Comparison of ENCODE assay signal across 17 cellular contexts in genomic region chr12:89276860-89277259, GRCh38.
DNase-seq lines count a peak whose midpoint lies in the region; ATAC-seq, FAIRE-seq and TF ChIP-seq lines count a peak whose summit lies in the region.
"Had no signal": no experiment of that assay in that cellular context is flagged by ENCODE, and none has a peak within 500 bp of the region (broad histone marks: within the 10 kb centered on the region; RNA-seq: fewer than 3 reads in every experiment).

No MANE protein-coding gene starts in this region.

- H3K27me3 ChIP-seq in right atrium auricular region = no peaks in the 10 kb centered on the region
- no peaks in the 10 kb centered on the region for H3K27me3 ChIP-seq in keratinocyte (ENCODE audit: control insufficient read depth, extremely low read depth, insufficient read depth, low read length)
- no peaks in the 10 kb centered on the region for H3K27me3 ChIP-seq in uterus

- no peak overlapping the region for H3K4me2 ChIP-seq in keratinocyte (ENCODE audit: control insufficient read depth, extremely low read depth, insufficient read depth, low read depth, low read length)

- intact Hi-C loops in Right ventricle myocardium superior (cut with DNase I) = no loop called here
- intact Hi-C loops in left cardiac atrium (cut with DNase I) = no loop called here
- intact Hi-C loops in uterus (cut with DNase I; ENCODE audit: low total_unique reads) = no loop called here

- FAIRE-seq in keratinocyte (lab: Jason Lieb, UNC) = peak; percentile 5
- FAIRE-seq: H1 had no signal

- dilution Hi-C loops in keratinocyte (cut with MboI; ENCODE audit: extremely low pct_ligation_motif_present, low sequenced_read_pairs) = no loop called here

- H3K4me1 ChIP-seq in right atrium auricular region (peaks cover 0 to 6% of the 10 kb centered on the region in 2 donors), keratinocyte (ENCODE audit: control insufficient read depth, extremely low read depth, insufficient read depth, low read length) (no peaks in the 10 kb centered on the region), uterus (no peaks in the 10 kb centered on the region)

- H3K36me3 Mint-ChIP-seq in activated CD8-positive, alpha-beta memory T cell treated with anti-CD3 and anti-CD28 coated beads, Interleukin-2, amount 10 ng/mL, durations not matched to agents 7 days and 5 days = peaks cover 19% of the 10 kb centered on the region

- H3K4me3 ChIP-seq in right atrium auricular region = no peak overlapping the region
- H3K4me3 ChIP-seq in keratinocyte (ENCODE audit: control insufficient read depth in 2 of 3, extremely low read depth in 1 of 3, insufficient read depth in 2 of 3, low read depth in 1 of 3, low read length in 3 of 3) = no peak overlapping the region
- no peak overlapping the region for H3K4me3 ChIP-seq in uterus
- H3K4me3 ChIP-seq: HAP-1 had no signal

- H3K27me3 Mint-ChIP-seq in activated CD8-positive, alpha-beta memory T cell treated with anti-CD3 and anti-CD28 coated beads, Interleukin-2, amount 10 ng/mL, durations not matched to agents 7 days and 5 days = no peaks in the 10 kb centered on the region
- H3K27me3 Mint-ChIP-seq: CD4-positive, alpha-beta T cell had no signal

- H3K9me1 ChIP-seq in keratinocyte (ENCODE audit: control insufficient read depth, extremely low read depth, insufficient read depth, low read length) = no peaks in the 10 kb centered on the region

- no peak overlapping the region for H3K27ac ChIP-seq in right atrium auricular region
- no peak overlapping the region for H3K27ac ChIP-seq in keratinocyte (ENCODE audit: control insufficient read depth, insufficient read depth, low read length)
- H3K27ac ChIP-seq in uterus = no peak overlapping the region
- H3K27ac ChIP-seq: HL-60 had no signal

- no peaks in the 10 kb centered on the region for H4K20me1 ChIP-seq in keratinocyte (ENCODE audit: control insufficient read depth, extremely low read depth, insufficient read depth, low read length)

- ATAC-seq in Right ventricle myocardium superior (ENCODE audit: poor library complexity) (peak; percentile 71), left cardiac atrium (peak; percentile 35 to 75)
- ATAC-seq in activated CD8-positive, alpha-beta memory T cell treated with anti-CD3 and anti-CD28 coated beads, Interleukin-2, amount 10 ng/mL, durations not matched to agents 7 days and 5 days = no peak

- no peak overlapping the region for H3K9ac ChIP-seq in keratinocyte (ENCODE audit: control insufficient read depth, extremely low read depth, insufficient read depth, low read length)

- no peaks in the 10 kb centered on the region for H3K79me2 ChIP-seq in keratinocyte (ENCODE audit: control insufficient read depth, insufficient read depth, low read length)

- H3K9me3 ChIP-seq in right atrium auricular region (no peaks in the 10 kb centered on the region), keratinocyte (ENCODE audit: control insufficient read depth, low read depth, low read length) (no peaks in the 10 kb centered on the region), uterus (no peaks in the 10 kb centered on the region)
- H3K9me3 ChIP-seq: HAP-1 had no signal

- H3K36me3 ChIP-seq in right atrium auricular region (no peaks in the 10 kb centered on the region), keratinocyte (ENCODE audit: control insufficient read depth in 2 of 2, extremely low read depth in 1 of 2, insufficient read depth in 2 of 2, low read length in 2 of 2) (no peaks in the 10 kb centered on the region), uterus (no peaks in the 10 kb centered on the region)
- H3K36me3 ChIP-seq: HAP-1 had no signal

- TF ChIP-seq CTCF in right atrium auricular region (IDR thresholded peaks at IDR 0.05) (no peak), keratinocyte (optimal IDR thresholded peaks at IDR 0.05 in 1 of 3, IDR thresholded peaks at IDR 0.05 in 1 of 3, conservative IDR thresholded peaks at IDR 0.05 in 1 of 3; ENCODE audit: extremely low read depth in 1 of 3, insufficient read depth in 2 of 3, low read length in 3 of 3) (no peak), uterus (IDR thresholded peaks at IDR 0.05) (no peak)

- no peak overlapping the region for H3K4me3 Mint-ChIP-seq in activated CD8-positive, alpha-beta memory T cell treated with anti-CD3 and anti-CD28 coated beads, Interleukin-2, amount 10 ng/mL, durations not matched to agents 7 days and 5 days
- H3K4me3 Mint-ChIP-seq: B cell; CD4-positive, alpha-beta T cell had no signal

- peak; percentile 34 for DNase-seq in Right ventricle myocardium superior
- DNase-seq in right atrium auricular region (ENCODE audit: low spot score) = no peak
- DNase-seq in left cardiac atrium = no peak
- DNase-seq in keratinocyte (ENCODE audit: low read depth, low spot score) = no peak
- DNase-seq in AG08396 (ENCODE audit: low spot score) = no peak
- DNase-seq in uterus = no peak
- no peak for DNase-seq in activated CD8-positive, alpha-beta memory T cell treated with anti-CD3 and anti-CD28 coated beads, Interleukin-2, amount 10 ng/mL, durations not matched to agents 7 days and 5 days
- DNase-seq: 8988T; ACHN; C1 segment of cervical spinal cord; Calu3; CD4-positive, alpha-beta T cell; DMS 273 treated with DMSO at 0.1 percent for 48 hours had no signal

- CTCF ChIA-PET in activated CD8-positive, alpha-beta memory T cell treated with anti-CD3 and anti-CD28 coated beads, Interleukin-2, amount 10 ng/mL, durations not matched to agents 7 days and 5 days (lab: Charles Lee) = interaction anchor here (1.2 to 1.5 kb wide), 2 partner anchors 33 to 225 kb away, joined by 3 read pairs; no protein-coding TSS in a partner anchor

- peaks cover 25% of the 10 kb centered on the region for H3K4me1 Mint-ChIP-seq in activated CD8-positive, alpha-beta memory T cell treated with anti-CD3 and anti-CD28 coated beads, Interleukin-2, amount 10 ng/mL, durations not matched to agents 7 days and 5 days

- H3K27ac Mint-ChIP-seq in activated CD8-positive, alpha-beta memory T cell treated with anti-CD3 and anti-CD28 coated beads, Interleukin-2, amount 10 ng/mL, durations not matched to agents 7 days and 5 days = no peak overlapping the region
- H3K27ac Mint-ChIP-seq: B cell; CD4-positive, alpha-beta T cell had no signal

- peaks cover 3% of the 10 kb centered on the region for H3K9me3 Mint-ChIP-seq in activated CD8-positive, alpha-beta memory T cell treated with anti-CD3 and anti-CD28 coated beads, Interleukin-2, amount 10 ng/mL, durations not matched to agents 7 days and 5 days (ENCODE audit: low read depth)

- no peak for TF ChIP-seq POLR2A in uterus (IDR thresholded peaks at IDR 0.05)

- H2AFZ ChIP-seq in keratinocyte (ENCODE audit: control insufficient read depth, low read length) = no peak overlapping the region
